In genomic region chr1:19817160-19817559, GRCh38 we compare ENCODE assay signal across 28 cellular contexts. TPM values are rescaled to one million over a fixed set of nuclear protein-coding genes. Genes with fewer than 3 reads are reported as not detected.
DNase-seq lines count a peak whose midpoint lies in the region; ATAC-seq, FAIRE-seq and TF ChIP-seq lines count a peak whose summit lies in the region.
"Had no signal": no experiment of that assay in that cellular context is flagged by ENCODE, and none has a peak within 500 bp of the region (broad histone marks: within the 10 kb centered on the region; RNA-seq: fewer than 3 reads in every experiment).

No MANE protein-coding gene starts in this region.

- no peaks in the 10 kb centered on the region for H3K79me1 ChIP-seq in H1 (ENCODE audit: low read depth, low read length)

- H3K9me3 Mint-ChIP-seq in neural progenitor cell, result no peaks in the 10 kb centered on the region
- H3K9me3 Mint-ChIP-seq: CD4-positive, alpha-beta T cell; HFFc6 had no signal

- H3K9ac ChIP-seq in H1 (replicated peaks in 1 of 4; ENCODE audit: extremely low read depth in 1 of 4, low read depth in 3 of 4, low read length in 3 of 4), result no peak overlapping the region
- H3K9ac ChIP-seq in neural progenitor cell, result no peak overlapping the region
- H3K9ac ChIP-seq: BLaER1 had no signal

- peak overlapping the region; percentile 58 for H4K91ac ChIP-seq in H1 (replicated peaks; ENCODE audit: insufficient read length, low read length)

- H2AK5ac ChIP-seq in H1 (ENCODE audit: low read depth, low read length), result peak overlapping the region; percentile 75; the same call in 1 of the 2 replicates

- no peak for TF ChIP-seq EP300 in H1 (IDR thresholded peaks at IDR 0.05; ENCODE audit: borderline replicate concordance in 1 of 2, low read depth in 2 of 2, low read length in 2 of 2)

- H3K27ac ChIP-seq in H1 (ENCODE audit: low read depth, low read length), result no peak overlapping the region
- no peak overlapping the region for H3K27ac ChIP-seq in neural progenitor cell
- H3K27ac ChIP-seq: BLaER1 had no signal

- H2BK12ac ChIP-seq in H1 (ENCODE audit: low read depth, low read length), result peak overlapping the region; percentile 41; the same call in 1 of the 2 replicates

- H3K23me2 ChIP-seq in H1 (ENCODE audit: low read depth, low read length), result no peaks in the 10 kb centered on the region

- H3K9me3 ChIP-seq in H1 (ENCODE audit: insufficient read depth in 2 of 2, low read depth in 1 of 2, low read length in 1 of 2) (no peaks in the 10 kb centered on the region), neural progenitor cell (ENCODE audit: low read depth) (no peaks in the 10 kb centered on the region)
- H3K9me3 ChIP-seq: BLaER1, Peyer's patch had no signal

- H3K79me2 ChIP-seq in H1 (ENCODE audit: control insufficient read depth in 1 of 2, insufficient read depth in 2 of 2, low read length in 2 of 2), result no peaks in the 10 kb centered on the region
- no peaks in the 10 kb centered on the region for H3K79me2 ChIP-seq in neural progenitor cell (ENCODE audit: low read depth)

- no peak overlapping the region for H3K23ac ChIP-seq in H1 (ENCODE audit: insufficient read length)

- peaks cover 4% of the 10 kb centered on the region for H3K4me1 Mint-ChIP-seq in neural progenitor cell

- H4K20me1 ChIP-seq in H1 (replicated peaks in 1 of 2; ENCODE audit: control insufficient read depth in 1 of 2, insufficient read depth in 2 of 2, low read length in 2 of 2) (no peaks in the 10 kb centered on the region), neural progenitor cell (ENCODE audit: low read depth) (no peaks in the 10 kb centered on the region)
- H4K20me1 ChIP-seq: BLaER1 had no signal

- H2AFZ ChIP-seq in H1 (ENCODE audit: low read length) (no peak overlapping the region), neural progenitor cell (replicated peaks) (peak overlapping the region; percentile 22)

- no peak overlapping the region for H3K56ac ChIP-seq in H1 (replicated peaks; ENCODE audit: insufficient read length, low read depth, low read length)

- POLR2A ChIA-PET in H1 (lab: Charles Lee; ENCODE audit: partially characterized antibody), result interaction anchor here (0.8 to 2.0 kb wide), 3 partner anchors 36 to 65 kb away, joined by 3 to 5 read pairs (median 3); partner anchors contain the start of gene OTUD3

- H3K36me3 ChIP-seq in H1 (ENCODE audit: control insufficient read depth in 2 of 4, insufficient read depth in 4 of 4, low read length in 3 of 4) (no peaks in the 10 kb centered on the region), neural progenitor cell (no peaks in the 10 kb centered on the region)
- H3K36me3 ChIP-seq: BLaER1, Peyer's patch had no signal

- no peak for TF ChIP-seq RAD21 in H1 (IDR thresholded peaks at IDR 0.05 in 1 of 2, conservative IDR thresholded peaks at IDR 0.05 in 1 of 2; ENCODE audit: low read depth in 2 of 2, low read length in 2 of 2)

- TF ChIP-seq CTCF in H1 (IDR thresholded peaks at IDR 0.05; ENCODE audit: control extremely low read depth in 1 of 3, insufficient read depth in 1 of 3, low read depth in 1 of 3, low read length in 3 of 3) (no peak), neural progenitor cell (IDR thresholded peaks at IDR 0.05) (no peak)

- no peak overlapping the region for H3K4me3 Mint-ChIP-seq in neural progenitor cell
- H3K4me3 Mint-ChIP-seq: CD4-positive, alpha-beta T cell; HFFc6 had no signal

- no peak overlapping the region; the same call in 1 of the 2 replicates for H3K18ac ChIP-seq in H1 (ENCODE audit: extremely low read depth, low read length)

- H3K27ac Mint-ChIP-seq in neural progenitor cell, result no peak overlapping the region
- H3K27ac Mint-ChIP-seq: CD4-positive, alpha-beta T cell; HFFc6 had no signal

- no peak overlapping the region for H3K14ac ChIP-seq in H1 (ENCODE audit: insufficient read length)

- H3K4me3 ChIP-seq in H1 (ENCODE audit: extremely low read depth in 1 of 4, insufficient read depth in 2 of 4, low read depth in 3 of 4, low read length in 4 of 4), result no peak overlapping the region; a peak in 1 of 8 replicates
- no peak overlapping the region for H3K4me3 ChIP-seq in neural progenitor cell
- H3K4me3 ChIP-seq: BLaER1, Peyer's patch had no signal

- H2BK15ac ChIP-seq in H1 (ENCODE audit: low read length), result no peak overlapping the region

- H3K27me3 ChIP-seq in H1 (replicated peaks in 1 of 4; ENCODE audit: control insufficient read depth in 3 of 4, extremely low read depth in 1 of 4, insufficient read depth in 3 of 4, low read length in 3 of 4), result peaks cover 0 to 2% (median 0%) of the 10 kb centered on the region in 4 experiments; a peak in 1 of 7 replicates
- no peaks in the 10 kb centered on the region for H3K27me3 ChIP-seq in neural progenitor cell
- H3K27me3 ChIP-seq: BLaER1, Peyer's patch had no signal

- FAIRE-seq in H1 (lab: Jason Lieb, UNC), result no peak
- FAIRE-seq: H54 had no signal

- peaks cover 3% of the 10 kb centered on the region for H3K27me3 Mint-ChIP-seq in neural progenitor cell (ENCODE audit: insufficient read depth, low read depth)
- H3K27me3 Mint-ChIP-seq: CD4-positive, alpha-beta T cell had no signal

- no peak for TF ChIP-seq POLR2A in H1 (IDR thresholded peaks at IDR 0.05; ENCODE audit: control extremely low read depth in 1 of 2, low read depth in 2 of 2, low read length in 2 of 2)

- no peak overlapping the region for H3K4ac ChIP-seq in H1 (replicated peaks; ENCODE audit: insufficient read length, low read depth, low read length)

- H3K4me2 ChIP-seq in H1 (ENCODE audit: insufficient read depth in 1 of 2, low read depth in 2 of 2, low read length in 2 of 2) (peak overlapping the region; percentile 32 to 50; a peak in 1 of 4 replicates), neural progenitor cell (no peak overlapping the region)
- H3K4me2 ChIP-seq: BLaER1 had no signal

- no peaks in the 10 kb centered on the region for H3K36me3 Mint-ChIP-seq in neural progenitor cell

- 68% methylated on average over 5 of the region's 5 CpGs; no CpG with 5 or more reads in 1 of the 2 experiments for WGBS in H1 (ENCODE audit: extremely low coverage in 1 of 2, insufficient coverage in 1 of 2, insufficient read length in 1 of 2, insufficient replicate concordance in 2 of 2, low coverage in 1 of 2, low lambda C conversion rate in 2 of 2, missing lambda C conversion rate in 1 of 2), 2 experiments

- no peak overlapping the region for H4K5ac ChIP-seq in H1 (ENCODE audit: insufficient read length, low read depth, low read length)

- H2BK20ac ChIP-seq in H1 (ENCODE audit: low read length), result no peak overlapping the region

- DNase-seq in activated CD8-positive, alpha-beta memory T cell treated with anti-CD3 and anti-CD28 coated beads, Interleukin-2, amount 50 U/mL, for 48 hours, result peak; percentile 18
- DNase-seq in activated CD8-positive, alpha-beta memory T cell treated with anti-CD3 and anti-CD28 coated beads for 24 hours, result no peak
- DNase-seq in H1 (ENCODE audit: low read depth in 1 of 2, low spot score in 2 of 2) (no peak), neural progenitor cell (ENCODE audit: low spot score) (no peak)
- DNase-seq in effector CD4-positive, alpha-beta T cell, result no peak
- DNase-seq: ACHN; CD4-positive, alpha-beta T cell; COR-L47; DMS79; HFFc6; IMR-90; MV-4-11; NCI-H1105 treated with DMSO at 0.1 percent for 48 hours; NCI-H1694; NCI-H2081; NCI-H2171; NCI-H345; NCI-H524 treated with DMSO at 0.1 percent for 48 hours; NCI-H82; Peyer's patch had no signal

- CTCF ChIA-PET in H1 (lab: Charles Lee; ENCODE audit: partially characterized antibody), result interaction anchor here (0.7 to 1.8 kb wide), 6 partner anchors 16 to 327 kb away, joined by 3 to 7 read pairs (median 5); no protein-coding TSS in a partner anchor

- H3K4me1 ChIP-seq in H1 (replicated peaks in 1 of 4; ENCODE audit: control insufficient read depth in 3 of 4, insufficient read depth in 4 of 4, low read length in 3 of 4) (peaks cover 10 to 19% (median 11%) of the 10 kb centered on the region in 4 experiments), neural progenitor cell (no peaks in the 10 kb centered on the region)

- H2BK120ac ChIP-seq in H1 (replicated peaks; ENCODE audit: low read depth, low read length), result peak overlapping the region; percentile 9

- H4K8ac ChIP-seq in H1 (ENCODE audit: extremely low read depth, insufficient read depth, low read length), result no peak overlapping the region

- ATAC-seq in GM21390 (IDR thresholded peaks at IDR 0.05; ENCODE audit: unreplicated experiment) (no peak), HG02623 (IDR thresholded peaks at IDR 0.05; ENCODE audit: unreplicated experiment) (no peak), GM19324 (IDR thresholded peaks at IDR 0.05; ENCODE audit: low FRiP score, unreplicated experiment) (no peak)
- ATAC-seq: SK-N-SH treated with all-trans-retinoic acid at 6 μM for 48 hours had no signal

- H2BK5ac ChIP-seq in H1 (ENCODE audit: low read depth, low read length), result peak overlapping the region; percentile 2; the same call in 1 of the 2 replicates

- no peaks in the 10 kb centered on the region for H3F3A ChIP-seq in neural progenitor cell (ENCODE audit: low read depth)

TF ChIP-seq in H1, 55 proteins besides CTCF, POLR2A, EP300 and RAD21 (continues in another document):
- no peak for TF ChIP-seq RXRA (IDR thresholded peaks at IDR 0.05; ENCODE audit: insufficient read depth, low read depth, low read length)
- no peak for TF ChIP-seq SAP30 (IDR thresholded peaks at IDR 0.05; ENCODE audit: insufficient read depth, insufficient replicate concordance, low read length)
- no peak for TF ChIP-seq SIRT6 (IDR thresholded peaks at IDR 0.05; ENCODE audit: low read length)
- no peak for TF ChIP-seq FOSL1 (IDR thresholded peaks at IDR 0.05; ENCODE audit: insufficient read depth, low read depth, low read length)

RNA-seq across cellular contexts. Expression of gene RNF186, which starts 2.1 kb away (rescaled TPM):
- not detected in 2 replicates for total RNA-seq in H1 (2021; fragmentation: NEBNext Ultra II Directional; extraction: Animal tissue kit (Norgen Biotek cat#: 25700))
- 0.05 TPM in 1 of 2 replicates, not detected in the other for polyA plus RNA-seq in H1 (2011; rRNA removed)
- polyA plus RNA-seq in H1 (2011; cell fraction: cytosol; rRNA removed), result not detected
- polyA plus RNA-seq in H1 (2011; cell fraction: nucleus; rRNA removed), result not detected
- polyA plus RNA-seq in H1 (2012, experiment 1 of 2), result not detected in 4 replicates
- polyA plus RNA-seq in H1 (2012, experiment 2 of 2), result not detected
- not detected for polyA plus RNA-seq in H1 (2013, experiment 1 of 2)
- not detected for polyA plus RNA-seq in H1 (2013, experiment 2 of 2)
- polyA minus RNA-seq in H1 (2011; rRNA and poly(A)+ RNA removed), result not detected in 2 replicates
- polyA minus RNA-seq in H1 (2011; cell fraction: cytosol; rRNA and poly(A)+ RNA removed), result not detected
- polyA minus RNA-seq in H1 (2011; cell fraction: nucleus; rRNA and poly(A)+ RNA removed), result not detected
- total RNA-seq in neural progenitor cell (ENCODE audit: low replicate concordance), result not detected in 2 replicates
- total RNA-seq: CD4-positive, alpha-beta T cell; HFFc6; HT1080; IMR-90; OCI-LY7 had no signal
- polyA plus RNA-seq: IMR-90 had no signal

RNA-seq across cellular contexts. Expression of gene TMCO4, which starts 17.4 kb away (rescaled TPM):
- total RNA-seq in H1 (2021; fragmentation: NEBNext Ultra II Directional; extraction: Animal tissue kit (Norgen Biotek cat#: 25700)), result 3.0 and 3.1 TPM in 2 replicates
- 3.1 and 3.6 TPM in 2 replicates for polyA plus RNA-seq in H1 (2011; rRNA removed)
- polyA plus RNA-seq in H1 (2011; cell fraction: cytosol; rRNA removed), result 4.0 TPM
- polyA plus RNA-seq in H1 (2011; cell fraction: nucleus; rRNA removed), result 4.4 TPM
- 2.1 to 4.3 TPM (median 3.2 TPM) in 4 replicates for polyA plus RNA-seq in H1 (2012, experiment 1 of 2)
- polyA plus RNA-seq in H1 (2012, experiment 2 of 2), result 2.9 TPM
- polyA plus RNA-seq in H1 (2013, experiment 1 of 2), result 2.7 TPM
- polyA plus RNA-seq in H1 (2013, experiment 2 of 2), result 3.2 TPM
- polyA minus RNA-seq in H1 (2011; rRNA and poly(A)+ RNA removed), result 3.2 TPM in 2 replicates
- 3.6 TPM for polyA minus RNA-seq in H1 (2011; cell fraction: cytosol; rRNA and poly(A)+ RNA removed)
- polyA minus RNA-seq in H1 (2011; cell fraction: nucleus; rRNA and poly(A)+ RNA removed), result 3.7 TPM
- 0.30 and 0.40 TPM in 2 replicates for total RNA-seq in neural progenitor cell (ENCODE audit: low replicate concordance)
